Comparison of ENCODE assay signal across 8 cellular contexts in the genomic region with DNA sequence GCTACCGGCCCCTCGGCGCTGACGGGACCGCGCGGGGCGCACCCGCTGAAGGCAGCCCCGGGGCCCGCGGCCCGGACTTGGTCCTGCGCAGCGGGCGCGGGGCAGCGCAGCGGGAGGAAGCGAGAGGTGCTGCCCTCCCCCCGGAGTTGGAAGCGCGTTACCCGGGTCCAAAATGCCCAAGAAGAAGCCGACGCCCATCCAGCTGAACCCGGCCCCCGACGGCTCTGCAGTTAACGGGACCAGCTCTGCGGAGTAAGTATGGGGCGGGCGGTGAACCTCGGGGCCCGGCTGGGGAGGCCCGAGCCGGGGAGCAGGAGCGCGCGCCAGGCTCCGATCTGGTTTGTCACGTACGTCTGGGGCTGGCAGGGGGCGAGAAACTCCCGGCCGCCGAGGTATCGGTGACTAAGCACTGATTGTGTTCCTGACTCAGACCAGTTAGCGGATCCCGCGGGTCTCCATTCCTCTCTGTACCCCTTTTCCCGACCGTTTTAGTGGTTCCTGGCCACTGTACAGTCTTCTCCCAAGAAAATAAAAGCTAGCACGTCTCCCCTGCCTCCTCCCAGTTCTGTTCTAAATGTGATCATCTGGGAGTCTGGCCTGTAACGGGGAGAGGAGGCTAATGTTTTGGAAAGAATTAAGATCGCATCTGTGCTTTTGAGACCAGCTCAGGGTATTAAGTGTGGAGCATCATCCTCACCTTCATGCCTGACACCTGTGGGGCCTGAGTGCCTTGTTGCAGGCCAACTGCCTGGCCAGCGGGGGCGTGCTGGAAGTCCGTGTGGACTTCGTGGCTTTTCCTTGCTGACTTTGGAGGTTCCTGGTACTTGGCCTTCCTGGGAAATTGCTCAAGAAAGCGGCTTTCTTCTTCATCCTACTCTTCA. TPM values are rescaled to one million over a fixed set of nuclear protein-coding genes. Genes with fewer than 3 reads are reported as not detected.
DNase-seq lines count a peak whose midpoint lies in the region; ATAC-seq and TF ChIP-seq lines count a peak whose summit lies in the region.

No MANE protein-coding gene starts in this region.

- no peaks in the 10 kb centered on the region; the same call in none of the 2 replicates for H3K36me3 ChIP-seq in WERI-Rb-1

- no peaks in the 10 kb centered on the region for H3K9me3 ChIP-seq in CD4-positive, alpha-beta T cell (ENCODE audit: control insufficient read depth, low read length)
- H3K9me3 ChIP-seq in WERI-Rb-1 (ENCODE audit: severe bottlenecking) = no peaks in the 10 kb centered on the region

- TF ChIP-seq EP300 in Ishikawa (IDR thresholded peaks at IDR 0.05; ENCODE audit: borderline replicate concordance) = no peak

- peak; percentile 30 for ATAC-seq in CD4-positive, alpha-beta T cell (ENCODE audit: poor library complexity)
- peak; percentile 17 for ATAC-seq in GM19467 (IDR thresholded peaks at IDR 0.05; ENCODE audit: unreplicated experiment)

- no peaks in the 10 kb centered on the region for H3K27me3 ChIP-seq in CD4-positive, alpha-beta T cell (ENCODE audit: control insufficient read depth, insufficient read depth, low read length)
- no peaks in the 10 kb centered on the region for H3K27me3 ChIP-seq in WERI-Rb-1 (ENCODE audit: insufficient read depth, low read depth, severe bottlenecking)

- peaks cover 22% of the 10 kb centered on the region for H3K36me3 Mint-ChIP-seq in CD4-positive, alpha-beta T cell (ENCODE audit: low read depth)
- H3K36me3 Mint-ChIP-seq in MCF 10A (ENCODE audit: insufficient read depth, unreplicated experiment) = peaks cover under 1% of the 10 kb centered on the region
- peaks cover 0 to 5% (median 0%) of the 10 kb centered on the region in 3 donors for H3K36me3 Mint-ChIP-seq in immature natural killer cell

- peak overlapping the region; percentile 99 for H3K4me3 Mint-ChIP-seq in CD4-positive, alpha-beta T cell
- H3K4me3 Mint-ChIP-seq in MCF 10A (ENCODE audit: unreplicated experiment) = peak overlapping the region; percentile 100
- peak overlapping the region; percentile 83 to 91 (median 90) for H3K4me3 Mint-ChIP-seq in immature natural killer cell

- no peak for TF ChIP-seq CTCF in CD4-positive, alpha-beta T cell (IDR thresholded peaks at IDR 0.05)
- TF ChIP-seq CTCF in WERI-Rb-1 (IDR thresholded peaks at IDR 0.05; ENCODE audit: low read depth, low read length) (peak; percentile 78), MCF 10A (IDR thresholded peaks at IDR 0.05; ENCODE audit: unreplicated experiment) (no peak)

- H3K27ac Mint-ChIP-seq in CD4-positive, alpha-beta T cell = peak overlapping the region; percentile 96
- H3K27ac Mint-ChIP-seq in MCF 10A (ENCODE audit: low read depth, unreplicated experiment) (peak overlapping the region; percentile 98), immature natural killer cell (peak overlapping the region; percentile 84 to 93 (median 86))

- peak; percentile 41 to 73 (median 58) for DNase-seq in CD4-positive, alpha-beta T cell
- DNase-seq in WERI-Rb-1 (peak; percentile 58), MCF 10A (ENCODE audit: unreplicated experiment) (peak; percentile 66), immature natural killer cell (peak; percentile 60 to 65 (median 61)), NCI-H2196 (lab: John Stamatoyannopoulos, UW; ENCODE audit: unreplicated experiment) (no peak)
- DNase-seq in stimulated activated CD4-positive, alpha-beta T cell treated with anti-CD3 and anti-CD28 coated beads, Interleukin-12 subunit alpha, Interleukin-12 subunit beta, amount 100 ng/mL, for 24 hours (ENCODE audit: low read depth in 2 of 2) = peak; percentile 66 to 76

- peak; percentile 16; the same call in 1 of the 2 replicates for TF ChIP-seq RAD21 in Ishikawa (IDR thresholded peaks at IDR 0.05; ENCODE audit: low read depth)

- no peaks in the 10 kb centered on the region for H3K27me3 Mint-ChIP-seq in CD4-positive, alpha-beta T cell
- H3K27me3 Mint-ChIP-seq in MCF 10A (ENCODE audit: insufficient read depth, unreplicated experiment) = no peaks in the 10 kb centered on the region
- peaks cover 4 to 16% (median 6%) of the 10 kb centered on the region in 3 donors for H3K27me3 Mint-ChIP-seq in immature natural killer cell (ENCODE audit: low read depth in 3 of 3)

- no peaks in the 10 kb centered on the region for H3K9me3 Mint-ChIP-seq in CD4-positive, alpha-beta T cell
- H3K9me3 Mint-ChIP-seq in MCF 10A (ENCODE audit: unreplicated experiment) = no peaks in the 10 kb centered on the region
- H3K9me3 Mint-ChIP-seq in immature natural killer cell = no peaks in the 10 kb centered on the region

- intact Hi-C loops in CD4-positive, alpha-beta T cell (cut with DNase I, micrococcal nuclease) = loop anchor here (2.0 to 10.0 kb wide), 5 partner anchors 15 to 1493 kb away; a partner anchor contains a TSS
- intact Hi-C loops in MCF 10A (cut with micrococcal nuclease) = loop anchor here (5.0 kb wide), 1 partner anchor 95 kb away; a partner anchor contains a TSS

- CTCF ChIA-PET in CD4-positive, alpha-beta T cell (lab: Charles Lee) = interaction anchor here (0.8 to 8.2 kb wide), 13 partner anchors 15 to 776 kb away, joined by 3 to 107 read pairs (median 4); a partner anchor contains a TSS
- CTCF ChIA-PET in MCF 10A (lab: Yijun Ruan, JAX) = interaction anchor here (0.9 to 2.9 kb wide), 11 partner anchors 9 to 287 kb away, joined by 3 to 50 read pairs (median 5); a partner anchor contains a TSS

- peak overlapping the region; percentile 66 for H3K27ac ChIP-seq in CD4-positive, alpha-beta T cell (ENCODE audit: low read depth, low read length)
- peak overlapping the region; percentile 70 for H3K27ac ChIP-seq in WERI-Rb-1

- H3K4me3 ChIP-seq in WERI-Rb-1 (ENCODE audit: low read depth, low read length) = peak overlapping the region; percentile 80

- BruUV-seq in MCF 10A (replicated peaks; lab: Mats Ljungman, UMichigan) = TSS peak; percentile 29

- POLR2A ChIA-PET in CD4-positive, alpha-beta T cell (lab: Charles Lee) = interaction anchor here (0.6 to 7.0 kb wide), 17 partner anchors 14 to 596 kb away, joined by 3 to 94 read pairs (median 5); a partner anchor contains a TSS
- POLR2A ChIA-PET in MCF 10A (lab: Yijun Ruan, JAX) = interaction anchor here (0.7 to 7.7 kb wide), 28 partner anchors 8 to 117 kb away, joined by 3 to 158 read pairs (median 5); a partner anchor contains a TSS

- H3K4me1 Mint-ChIP-seq in CD4-positive, alpha-beta T cell (ENCODE audit: low read depth) = peaks cover 67% of the 10 kb centered on the region
- H3K4me1 Mint-ChIP-seq in MCF 10A (ENCODE audit: insufficient read depth, unreplicated experiment) (peaks cover 38% of the 10 kb centered on the region), immature natural killer cell (peaks cover 54 to 59% of the 10 kb centered on the region in 2 donors)

TF ChIP-seq in Ishikawa, 13 proteins besides CTCF, POLR2A, EP300 and RAD21:
- TF ChIP-seq YY1 (IDR thresholded peaks at IDR 0.05; ENCODE audit: low read depth) (no peak), ZBTB7A (IDR thresholded peaks at IDR 0.05; ENCODE audit: low read depth) (no peak)

RNA-seq across cellular contexts. Expression of a gene that starts 0.7 kb away (rescaled TPM):
- total RNA-seq in CD4-positive, alpha-beta T cell = 10 to 100 TPM; 33.8 to 34.7 TPM
- 108 and 115 TPM in 2 replicates for total RNA-seq in MCF 10A (2022)
- polyA plus RNA-seq in immature natural killer cell = 10 to 100 TPM; 30.7 to 58.3 (median 48.9) TPM

RNA-seq across cellular contexts. Expression of a gene that starts 30.9 kb away (rescaled TPM):
- total RNA-seq in CD4-positive, alpha-beta T cell = 1 to 10 TPM; 3.7 to 3.9 TPM
- 16.1 and 17.1 TPM in 2 replicates for total RNA-seq in MCF 10A (2022)
- 10 to 100 TPM in 1 of 3 donors, 1 to 10 TPM in 2; 4.0 to 10.2 (median 7.2) TPM for polyA plus RNA-seq in immature natural killer cell
